In the genomic region with DNA sequence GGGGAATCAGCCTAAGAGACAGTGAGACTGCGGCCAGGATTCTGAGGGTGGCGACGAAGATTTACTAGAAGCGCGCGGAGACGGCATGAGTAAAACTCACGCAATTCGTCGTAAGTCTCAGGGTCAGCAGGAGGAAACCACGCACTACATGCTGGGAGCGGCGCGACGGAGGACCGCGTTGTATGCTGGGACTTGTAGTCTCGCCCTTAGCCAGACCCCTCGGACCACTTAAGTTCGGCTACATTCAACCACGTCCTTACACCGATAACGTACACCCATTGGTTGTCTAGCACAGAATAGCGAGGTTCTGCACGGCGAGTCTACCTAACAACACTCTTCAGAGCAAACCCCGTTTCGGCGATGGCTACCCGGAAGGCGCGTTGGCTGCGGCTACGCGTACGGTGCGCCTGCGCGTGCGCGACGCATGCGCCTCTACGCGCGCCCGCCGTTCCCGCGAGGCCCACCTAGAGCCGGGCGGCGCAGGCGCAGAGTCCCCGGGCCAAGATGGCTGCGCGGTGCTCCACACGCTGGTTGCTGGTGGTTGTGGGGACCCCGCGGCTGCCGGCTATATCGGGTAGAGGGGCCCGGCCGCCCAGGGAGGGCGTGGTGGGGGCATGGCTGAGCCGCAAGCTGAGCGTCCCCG, we compare ENCODE assay signal across 8 cellular contexts. TPM values are rescaled to one million over a fixed set of nuclear protein-coding genes. Genes with fewer than 3 reads are reported as not detected.
A peak's percentile ranks its signal among the peaks of the same experiment; 100 is the strongest.
DNase-seq lines count a peak whose midpoint lies in the region; ATAC-seq, FAIRE-seq and TF ChIP-seq lines count a peak whose summit lies in the region.

A gene (plus strand): TSS at position 491 of the 643 bp plus-strand sequence. CDS start 14 bp downstream, at position 505.

- peaks cover 37% of the 10 kb centered on the region for H3K36me3 Mint-ChIP-seq in Caco-2 (ENCODE audit: insufficient read depth, unreplicated experiment)
- H3K36me3 Mint-ChIP-seq in memory B cell, result peaks cover 4% of the 10 kb centered on the region

- DNase-seq in Caco-2 (peak; percentile 89 to 91), HTR-8/SVneo (ENCODE audit: insufficient read length, low spot score) (peak; percentile 98), NOMO-1 treated with DMSO at 0.1 percent for 48 hours (lab: John Stamatoyannopoulos, UW; ENCODE audit: unreplicated experiment) (peak; percentile 92), H1 (ENCODE audit: low read depth in 1 of 2, low spot score in 2 of 2) (peak; percentile 74 to 95), memory B cell (ENCODE audit: low spot score in 2 of 2) (peak; percentile 90 to 91)
- peak; percentile 83 to 84 for DNase-seq in activated CD8-positive, alpha-beta memory T cell treated with anti-CD3 and anti-CD28 coated beads for 4 hours (ENCODE audit: low read depth in 2 of 2)
- DNase-seq in stimulated activated CD8-positive, alpha-beta memory T cell treated with anti-CD3 and anti-CD28 coated beads, Interleukin-12 subunit alpha, Interleukin-12 subunit beta, amount 100 ng/mL, for 1 hour (ENCODE audit: low read depth), result peak; percentile 87

- peak within 1 kb of the TSS; percentile 96 for H2BK12ac ChIP-seq in H1 (ENCODE audit: low read depth, low read length)

- TF ChIP-seq CTCF in Caco-2 (IDR thresholded peaks at IDR 0.05; ENCODE audit: insufficient read depth in 1 of 2, low read depth in 1 of 2, low read length in 1 of 2, severe bottlenecking in 1 of 2, unreplicated experiment in 1 of 2) (no peak), H1 (IDR thresholded peaks at IDR 0.05; ENCODE audit: control extremely low read depth in 1 of 3, insufficient read depth in 1 of 3, low read depth in 1 of 3, low read length in 3 of 3) (no peak)

- H2BK15ac ChIP-seq in H1 (ENCODE audit: low read length), result peak within 1 kb of the TSS; percentile 90

- H4K91ac ChIP-seq in H1 (replicated peaks; ENCODE audit: insufficient read length, low read length), result peak within 1 kb of the TSS; percentile 98

- BruUV-seq in Caco-2 (replicated peaks; lab: Mats Ljungman, UMichigan), result no TSS peak

- H3K4me3 ChIP-seq in Caco-2 (ENCODE audit: low read depth, low read length) (peak within 1 kb of the TSS; percentile 50), H1 (ENCODE audit: extremely low read depth in 1 of 4, insufficient read depth in 2 of 4, low read depth in 3 of 4, low read length in 4 of 4) (peak within 1 kb of the TSS; percentile 73 to 98 (median 86))

- H3K4me3 Mint-ChIP-seq in Caco-2 (ENCODE audit: unreplicated experiment) (peak within 1 kb of the TSS; percentile 94), memory B cell (peak within 1 kb of the TSS; percentile 92)

- no peaks in the 10 kb centered on the region for H3K27me3 Mint-ChIP-seq in Caco-2 (ENCODE audit: insufficient read depth, unreplicated experiment)
- no peaks in the 10 kb centered on the region for H3K27me3 Mint-ChIP-seq in memory B cell

- peaks cover 8% of the 10 kb centered on the region for H3K23me2 ChIP-seq in H1 (ENCODE audit: low read depth, low read length)

- peak within 1 kb of the TSS; percentile 88 to 94 for H3K4me2 ChIP-seq in H1 (ENCODE audit: insufficient read depth in 1 of 2, low read depth in 2 of 2, low read length in 2 of 2)

- H3K9ac ChIP-seq in H1 (replicated peaks in 1 of 4; ENCODE audit: extremely low read depth in 1 of 4, low read depth in 3 of 4, low read length in 3 of 4), result peak within 1 kb of the TSS; percentile 91 to 100 (median 95)

- H3K27me3 ChIP-seq in Caco-2 (replicated peaks; ENCODE audit: control insufficient read depth, insufficient read depth, low read length) (no peaks in the 10 kb centered on the region), H1 (replicated peaks in 1 of 4; ENCODE audit: control insufficient read depth in 3 of 4, extremely low read depth in 1 of 4, insufficient read depth in 3 of 4, low read length in 3 of 4) (no peaks in the 10 kb centered on the region)

- peak within 1 kb of the TSS; percentile 98 for H4K5ac ChIP-seq in H1 (ENCODE audit: insufficient read length, low read depth, low read length)

- CTCF ChIA-PET in Caco-2 (lab: Charles Lee) (no interaction called here), H1 (lab: Charles Lee; ENCODE audit: partially characterized antibody) (interaction anchor here (1.8 kb wide), 1 partner anchor 172 kb away, joined by 3 read pairs; no protein-coding TSS in a partner anchor)

- TF ChIP-seq EP300 in H1 (IDR thresholded peaks at IDR 0.05; ENCODE audit: borderline replicate concordance in 1 of 2, low read depth in 2 of 2, low read length in 2 of 2), result no peak

- peak within 1 kb of the TSS; percentile 100 for H2AFZ ChIP-seq in H1 (ENCODE audit: low read length)

- H3K9me3 ChIP-seq in Caco-2, result no peaks in the 10 kb centered on the region
- no peaks in the 10 kb centered on the region for H3K9me3 ChIP-seq in H1 (ENCODE audit: insufficient read depth in 2 of 2, low read depth in 1 of 2, low read length in 1 of 2)

- H3K27ac Mint-ChIP-seq in Caco-2 (ENCODE audit: unreplicated experiment) (peak within 1 kb of the TSS; percentile 99), memory B cell (peak within 1 kb of the TSS; percentile 98)

- peak within 1 kb of the TSS; percentile 38; the same call in 1 of the 2 replicates for H2BK20ac ChIP-seq in H1 (ENCODE audit: low read length)

- 1% methylated on average over 67 of the region's 68 CpGs; no CpG with 5 or more reads in 1 of the 2 experiments for WGBS in H1 (ENCODE audit: extremely low coverage in 1 of 2, insufficient coverage in 1 of 2, insufficient read length in 1 of 2, insufficient replicate concordance in 2 of 2, low coverage in 1 of 2, low lambda C conversion rate in 2 of 2, missing lambda C conversion rate in 1 of 2), 2 experiments

- H3K4me1 Mint-ChIP-seq in Caco-2 (ENCODE audit: low read depth, unreplicated experiment), result peaks cover 6% of the 10 kb centered on the region
- H3K4me1 Mint-ChIP-seq in memory B cell, result peaks cover 19% of the 10 kb centered on the region

- no peak for TF ChIP-seq RAD21 in H1 (IDR thresholded peaks at IDR 0.05 in 1 of 2, conservative IDR thresholded peaks at IDR 0.05 in 1 of 2; ENCODE audit: low read depth in 2 of 2, low read length in 2 of 2)

- peaks cover 21 to 35% of the 10 kb centered on the region in 2 experiments for H3K79me2 ChIP-seq in H1 (ENCODE audit: control insufficient read depth in 1 of 2, insufficient read depth in 2 of 2, low read length in 2 of 2)

- peak; percentile 86 to 93 for TF ChIP-seq POLR2A in H1 (IDR thresholded peaks at IDR 0.05; ENCODE audit: control extremely low read depth in 1 of 2, low read depth in 2 of 2, low read length in 2 of 2)

- H3K23ac ChIP-seq in H1 (ENCODE audit: insufficient read length), result no peak within 1 kb of the TSS

- ATAC-seq in GM21381 (IDR thresholded peaks at IDR 0.05; ENCODE audit: unreplicated experiment), result peak; percentile 90
- ATAC-seq in memory B cell (ENCODE audit: low read depth), result peak; percentile 82

- H3K79me1 ChIP-seq in H1 (ENCODE audit: low read depth, low read length), result peaks cover 5% of the 10 kb centered on the region; the same call in 1 of the 2 replicates

- H3K4me1 ChIP-seq in Caco-2 (peaks cover 9% of the 10 kb centered on the region; the same call in 1 of the 2 replicates), H1 (replicated peaks in 1 of 4; ENCODE audit: control insufficient read depth in 3 of 4, insufficient read depth in 4 of 4, low read length in 3 of 4) (peaks cover 0 to 5% (median 2%) of the 10 kb centered on the region in 4 experiments; a peak in 3 of 7 replicates)

- peak within 1 kb of the TSS; percentile 99 for H4K8ac ChIP-seq in H1 (ENCODE audit: extremely low read depth, insufficient read depth, low read length)

- H3K14ac ChIP-seq in H1 (ENCODE audit: insufficient read length), result no peak within 1 kb of the TSS

- H3K9me3 Mint-ChIP-seq in Caco-2 (ENCODE audit: unreplicated experiment) (no peaks in the 10 kb centered on the region), memory B cell (no peaks in the 10 kb centered on the region)

- H3K36me3 ChIP-seq in Caco-2 (ENCODE audit: control insufficient read depth, insufficient read depth, low read length), result no peaks in the 10 kb centered on the region
- no peaks in the 10 kb centered on the region for H3K36me3 ChIP-seq in H1 (ENCODE audit: control insufficient read depth in 2 of 4, insufficient read depth in 4 of 4, low read length in 3 of 4)

- peaks cover 0 to 7% of the 10 kb centered on the region in 2 experiments for H4K20me1 ChIP-seq in H1 (replicated peaks in 1 of 2; ENCODE audit: control insufficient read depth in 1 of 2, insufficient read depth in 2 of 2, low read length in 2 of 2)

- intact Hi-C loops in Caco-2 (cut with micrococcal nuclease; ENCODE audit: unreplicated experiment), result loop anchor here (5.0 kb wide), 2 partner anchors 52 to 187 kb away; a partner anchor contains a TSS

- peak within 1 kb of the TSS; percentile 99 for H2BK5ac ChIP-seq in H1 (ENCODE audit: low read depth, low read length)

- peak within 1 kb of the TSS; percentile 98 for H3K18ac ChIP-seq in H1 (ENCODE audit: extremely low read depth, low read length)

- H3K56ac ChIP-seq in H1 (replicated peaks; ENCODE audit: insufficient read length, low read depth, low read length), result peak within 1 kb of the TSS; percentile 93

- POLR2A ChIA-PET in Caco-2 (lab: Charles Lee), result no interaction called here
- POLR2A ChIA-PET in H1 (lab: Charles Lee; ENCODE audit: partially characterized antibody), result interaction anchor here (0.6 to 2.5 kb wide), 9 partner anchors 9 to 85 kb away, joined by 3 to 11 read pairs (median 3); a partner anchor contains a TSS

- FAIRE-seq in HTR-8/SVneo (lab: Jason Lieb, UNC), result peak; percentile 84
- no peak for FAIRE-seq in H1 (lab: Jason Lieb, UNC)

- peak within 1 kb of the TSS; percentile 99 for H3K27ac ChIP-seq in H1 (ENCODE audit: low read depth, low read length)

- H3K4ac ChIP-seq in H1 (replicated peaks; ENCODE audit: insufficient read length, low read depth, low read length), result peak within 1 kb of the TSS; percentile 49

- peak within 1 kb of the TSS; percentile 47; the same call in 1 of the 2 replicates for H2AK5ac ChIP-seq in H1 (ENCODE audit: low read depth, low read length)

- H2BK120ac ChIP-seq in H1 (replicated peaks; ENCODE audit: low read depth, low read length), result peak within 1 kb of the TSS; percentile 33

TF ChIP-seq in H1, 55 proteins besides CTCF, POLR2A, EP300 and RAD21 (continues in another document):
- TF ChIP-seq SIRT6 (IDR thresholded peaks at IDR 0.05; ENCODE audit: low read length), result no peak
- TF ChIP-seq JUN (IDR thresholded peaks at IDR 0.05; ENCODE audit: low read depth, low read length), result no peak
- TF ChIP-seq RXRA (IDR thresholded peaks at IDR 0.05; ENCODE audit: insufficient read depth, low read depth, low read length), result no peak
- TF ChIP-seq TAF1 (IDR thresholded peaks at IDR 0.05; ENCODE audit: low read depth, low read length), result peak; percentile 95

RNA-seq across cellular contexts. Expression of the gene that starts here (rescaled TPM):
- 77.1 and 79.6 TPM in 2 replicates for total RNA-seq in Caco-2 (2022)
- 58.0 and 59.1 TPM in 2 replicates for total RNA-seq in H1 (2021; fragmentation: NEBNext Ultra II Directional; extraction: Animal tissue kit (Norgen Biotek cat#: 25700))
- 37.3 and 50.5 TPM in 2 replicates for polyA plus RNA-seq in H1 (2011; rRNA removed)
- 61.8 TPM for polyA plus RNA-seq in H1 (2011; cell fraction: cytosol; rRNA removed)
- polyA plus RNA-seq in H1 (2011; cell fraction: nucleus; rRNA removed), result 77.6 TPM
- 45.8 to 52.6 TPM (median 51.0 TPM) in 4 replicates for polyA plus RNA-seq in H1 (2012, experiment 1 of 2)
- 44.6 TPM for polyA plus RNA-seq in H1 (2012, experiment 2 of 2)
- 54.7 TPM for polyA plus RNA-seq in H1 (2013, experiment 1 of 2)
- 50.1 TPM for polyA plus RNA-seq in H1 (2013, experiment 2 of 2)
- 27.9 and 41.1 TPM in 2 replicates for polyA minus RNA-seq in H1 (2011; rRNA and poly(A)+ RNA removed)
- 23.5 TPM for polyA minus RNA-seq in H1 (2011; cell fraction: cytosol; rRNA and poly(A)+ RNA removed)
- 39.4 TPM for polyA minus RNA-seq in H1 (2011; cell fraction: nucleus; rRNA and poly(A)+ RNA removed)

Comparison
In these comparisons a context has a peak if more than half of its experiments do, and no peak if none do; other contexts are left out.
1. Peak in every context shown above with its lines: DNase-seq, ATAC-seq, H3K4me3 ChIP-seq and H3K27ac ChIP-seq.